7 cellular contexts compared by ENCODE assay signal in the genomic region with DNA sequence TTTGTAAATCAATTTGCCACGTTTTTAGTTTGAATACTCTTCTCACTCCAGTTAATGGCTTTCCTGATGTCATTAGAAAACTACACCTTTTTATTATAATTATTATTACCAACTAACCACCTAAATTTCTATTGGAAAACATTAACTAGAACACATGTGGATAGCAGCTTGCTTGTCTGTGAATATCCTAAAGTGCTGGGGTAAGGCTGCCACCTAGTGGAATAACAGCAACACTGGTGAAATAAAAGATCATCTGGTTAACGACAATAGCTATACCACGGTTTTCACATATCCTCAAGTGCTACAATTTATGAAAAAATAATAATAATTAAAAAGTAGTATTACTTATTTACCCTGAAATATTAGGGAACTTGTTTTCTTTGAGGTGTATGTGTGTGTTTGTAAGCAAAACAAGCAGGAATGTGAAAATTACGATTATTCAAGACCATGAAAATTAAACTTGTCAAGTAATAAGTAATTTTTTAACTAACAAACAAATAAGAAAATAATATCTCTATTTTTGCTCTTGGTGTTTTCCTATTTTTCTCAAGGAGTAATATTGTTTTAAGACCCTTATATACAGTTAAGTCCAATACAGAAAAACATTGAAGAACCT.
DNase-seq lines count a peak whose midpoint lies in the region; ATAC-seq and TF ChIP-seq lines count a peak whose summit lies in the region.

No MANE protein-coding gene starts in this region.

- WGBS in smooth muscle cell (ENCODE audit: low lambda C conversion rate): 22% methylated on average over 4 of the region's 4 CpGs

- TF ChIP-seq CTCF in ascending aorta (IDR thresholded peaks at IDR 0.05) (peak in 2 of 3 experiments; percentile 46 to 67), smooth muscle cell (IDR thresholded peaks at IDR 0.05; ENCODE audit: borderline replicate concordance, insufficient read depth, poor library complexity, severe bottlenecking) (peak; percentile 87)

- no peaks in the 10 kb centered on the region for H3F3A ChIP-seq in smooth muscle cell (ENCODE audit: low read depth)

- H3K9me3 ChIP-seq in ascending aorta (no peaks in the 10 kb centered on the region), smooth muscle cell (replicated peaks; ENCODE audit: low read depth) (no peaks in the 10 kb centered on the region)

- intact Hi-C loops in ascending aorta (cut with DNase I): loop anchor here (5.0 kb wide), 1 partner anchor 382 kb away; no protein-coding TSS in a partner anchor

- H3K4me3 ChIP-seq in ascending aorta: no peak overlapping the region
- H3K4me3 ChIP-seq in smooth muscle cell: no peak overlapping the region

- H3K27ac ChIP-seq in ascending aorta (no peak overlapping the region), smooth muscle cell (ENCODE audit: low read depth) (no peak overlapping the region)

- H3K27me3 ChIP-seq in ascending aorta (no peaks in the 10 kb centered on the region), smooth muscle cell (ENCODE audit: low read depth) (no peaks in the 10 kb centered on the region)

- no peaks in the 10 kb centered on the region for H3K79me2 ChIP-seq in smooth muscle cell (ENCODE audit: low read depth)

- H3K36me3 ChIP-seq in ascending aorta (no peaks in the 10 kb centered on the region), smooth muscle cell (ENCODE audit: low read depth) (no peaks in the 10 kb centered on the region)

- H3K4me2 ChIP-seq in smooth muscle cell: no peak overlapping the region

- no peak overlapping the region for H3K9ac ChIP-seq in smooth muscle cell (ENCODE audit: low read depth)

- ATAC-seq in GM21381 (IDR thresholded peaks at IDR 0.05; ENCODE audit: unreplicated experiment) (peak; percentile 85), HG03558 (IDR thresholded peaks at IDR 0.05; ENCODE audit: extremely low read depth, unreplicated experiment) (peak; percentile 84)

- H3K4me1 ChIP-seq in ascending aorta (no peaks in the 10 kb centered on the region), smooth muscle cell (ENCODE audit: low read depth) (no peaks in the 10 kb centered on the region)

- no peaks in the 10 kb centered on the region for H4K20me1 ChIP-seq in smooth muscle cell (ENCODE audit: low read depth)

- H2AFZ ChIP-seq in smooth muscle cell (ENCODE audit: low read depth): no peak overlapping the region

- DNase-seq in GM04504 (ENCODE audit: low read depth) (peak; percentile 21), NCI-H524 treated with DMSO at 0.1 percent for 48 hours (lab: John Stamatoyannopoulos, UW) (peak; percentile 32), ascending aorta (ENCODE audit: low spot score in 2 of 2) (peak in 1 of 2 donors; percentile 62), hepatic stellate cell (ENCODE audit: low spot score) (peak; percentile 26), smooth muscle cell (lab: John Stamatoyannopoulos, UW; ENCODE audit: unreplicated experiment) (no peak)
